ENCODE assay signal across 24 cellular contexts in the genomic region with DNA sequence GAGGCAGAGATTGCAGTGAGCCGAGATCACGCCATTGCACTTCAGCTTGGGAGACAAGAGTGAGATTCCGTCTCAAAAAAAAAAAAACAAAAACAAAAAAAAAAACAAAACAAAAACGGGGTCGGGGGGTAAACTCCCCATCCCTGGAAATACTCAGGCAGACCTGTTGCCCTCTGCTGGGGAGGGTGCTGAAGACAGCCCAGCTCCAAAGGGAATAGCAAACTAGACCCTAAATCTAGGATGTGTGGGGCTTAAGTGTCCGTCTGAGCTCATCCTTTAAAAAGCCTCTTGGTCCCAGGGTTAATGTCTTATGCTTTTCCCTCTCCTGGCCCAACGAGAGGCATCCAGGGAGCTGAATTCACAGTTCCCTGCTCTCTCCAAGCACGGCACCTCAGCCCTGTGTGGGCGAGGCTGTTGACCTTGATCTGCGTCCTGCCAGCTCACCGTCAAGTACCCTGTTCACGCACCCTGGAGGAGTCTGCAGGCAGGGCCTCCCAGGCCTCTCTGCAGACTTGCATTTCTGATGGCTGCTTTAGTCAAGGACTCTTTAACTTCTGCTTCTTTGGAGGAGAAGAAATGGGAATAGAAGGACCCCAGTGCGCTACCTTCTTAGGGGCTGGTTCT. TPM values are rescaled to one million over a fixed set of nuclear protein-coding genes. Genes with fewer than 3 reads are reported as not detected.
DNase-seq lines count a peak whose midpoint lies in the region; ATAC-seq and TF ChIP-seq lines count a peak whose summit lies in the region.
"Had no signal": no experiment of that assay in that cellular context is flagged by ENCODE, and none has a peak within 500 bp of the region (broad histone marks: within the 10 kb centered on the region; RNA-seq: fewer than 3 reads in every experiment).

No MANE protein-coding gene starts in this region.

- H3K4me1 ChIP-seq in right atrium auricular region (peaks cover 0 to 34% of the 10 kb centered on the region in 2 donors), gastroesophageal sphincter (peaks cover 0 to 70% (median 0%) of the 10 kb centered on the region in 3 donors), muscle layer of duodenum (ENCODE audit: control insufficient read depth in 1 of 2, insufficient read depth in 2 of 2, low read length in 2 of 2) (peaks cover 0 to 21% of the 10 kb centered on the region in 2 donors)
- H3K4me1 ChIP-seq: prostate gland had no signal

- WGBS in gastroesophageal sphincter (ENCODE audit: low coverage in 1 of 2), 2 donors: 57 to 79% methylated on average over 6 to 12 of the region's 13 CpGs

- no peak for TF ChIP-seq POLR2A in gastroesophageal sphincter (IDR thresholded peaks at IDR 0.05)

- H3K36me3 ChIP-seq in right atrium auricular region (no peaks in the 10 kb centered on the region), gastroesophageal sphincter (no peaks in the 10 kb centered on the region), muscle layer of duodenum (ENCODE audit: control insufficient read depth in 1 of 2, insufficient read depth in 2 of 2, low read length in 2 of 2) (no peaks in the 10 kb centered on the region)
- H3K36me3 ChIP-seq: prostate gland had no signal

- H3K27me3 ChIP-seq in right atrium auricular region (no peaks in the 10 kb centered on the region), gastroesophageal sphincter (no peaks in the 10 kb centered on the region), muscle layer of duodenum (ENCODE audit: low read depth, low read length) (no peaks in the 10 kb centered on the region)

- H3K27ac ChIP-seq in right atrium auricular region (peak overlapping the region in 1 of 2 donors; percentile 22), gastroesophageal sphincter (peak overlapping the region in 3 of 4 donors; percentile 27 to 61 (median 47)), muscle layer of duodenum (ENCODE audit: low read length) (peak overlapping the region; percentile 32)
- H3K27ac ChIP-seq: prostate gland, skin epidermis, VCaP had no signal

- no peak for DNase-seq in Right ventricle myocardium superior
- DNase-seq in right atrium auricular region (ENCODE audit: low spot score): no peak
- DNase-seq in NCI-H2107 treated with DMSO at 0.1 percent for 48 hours (lab: John Stamatoyannopoulos, UW; ENCODE audit: unreplicated experiment): no peak
- no peak for DNase-seq in cerebellum (ENCODE audit: low spot score)
- DNase-seq: activated CD4-positive, alpha-beta T cell treated with anti-CD3 and anti-CD28 coated beads, Interleukin-2, amount 10 ng/mL, durations not matched to agents 7 days and 5 days; activated CD8-positive, alpha-beta memory T cell treated with anti-CD3 and anti-CD28 coated beads, Interleukin-2, amount 10 ng/mL, durations not matched to agents 7 days and 5 days; activated naive CD4-positive, alpha-beta T cell treated with anti-CD3 and anti-CD28 coated beads, Interleukin-2, amount 50 U/mL, for 16 hours; C1 segment of cervical spinal cord; Calu3; cortex of kidney; H7; kidney; SK-N-SH; stimulated activated CD4-positive, alpha-beta T cell treated with anti-CD3 and anti-CD28 coated beads, Interleukin-1b, Interleukin-23, amount 100 ng/mL, for 48 hours had no signal

- TF ChIP-seq CTCF in right atrium auricular region (IDR thresholded peaks at IDR 0.05) (no peak), gastroesophageal sphincter (IDR thresholded peaks at IDR 0.05) (no peak)

- no peak overlapping the region for H3K4me3 ChIP-seq in right atrium auricular region
- no peak overlapping the region for H3K4me3 ChIP-seq in gastroesophageal sphincter
- no peak overlapping the region for H3K4me3 ChIP-seq in muscle layer of duodenum (ENCODE audit: low read depth in 1 of 2, low read length in 2 of 2)
- H3K4me3 ChIP-seq: prostate gland, skin epidermis had no signal

- ATAC-seq in Right ventricle myocardium superior (ENCODE audit: poor library complexity) (peak; percentile 63), gastroesophageal sphincter (no peak), HG03342 (IDR thresholded peaks at IDR 0.05; ENCODE audit: unreplicated experiment) (no peak)
- ATAC-seq: activated CD8-positive, alpha-beta memory T cell treated with anti-CD3 and anti-CD28 coated beads, Interleukin-2, amount 10 ng/mL, durations not matched to agents 7 days and 5 days had no signal

- no peak for TF ChIP-seq EP300 in gastroesophageal sphincter (IDR thresholded peaks at IDR 0.05)

- intact Hi-C loops in Right ventricle myocardium superior (cut with DNase I): no loop called here

- no peaks in the 10 kb centered on the region for H3K9me3 ChIP-seq in right atrium auricular region
- no peaks in the 10 kb centered on the region for H3K9me3 ChIP-seq in gastroesophageal sphincter
- H3K9me3 ChIP-seq in muscle layer of duodenum (ENCODE audit: control insufficient read depth in 1 of 2, low read length in 2 of 2): no peaks in the 10 kb centered on the region
- H3K9me3 ChIP-seq: prostate gland, SK-N-SH had no signal

RNA-seq across cellular contexts. Expression of gene KCND3, which starts 22.3 kb away (rescaled TPM):
- 19.7 TPM for total RNA-seq in Right ventricle myocardium superior
- 10 to 100 TPM; 19.6 to 24.9 TPM for total RNA-seq in right atrium auricular region
- total RNA-seq in gastroesophageal sphincter: 10 to 100 TPM; 36.2 to 58.7 (median 57.4) TPM
- total RNA-seq in cerebellum: 34.1 TPM
- total RNA-seq: activated CD4-positive, alpha-beta T cell treated with anti-CD3 and anti-CD28 coated beads, Interleukin-2, amount 10 ng/mL, durations not matched to agents 7 days and 5 days; activated CD8-positive, alpha-beta memory T cell treated with anti-CD3 and anti-CD28 coated beads, Interleukin-2, amount 10 ng/mL, durations not matched to agents 7 days and 5 days; activated T-helper 1 cell treated with anti-CD3 and anti-CD28 coated beads, Interleukin-12 subunit alpha, Interleukin-12 subunit beta, Interleukin-2, Interleukin-4 antibody, amounts not matched to agents 30 ng/mL and 10 ng/mL and 1 ng/mL, durations not matched to agents 14 hours and 24 hours and 36 hours; LHCN-M2; RPMI7951; T-helper 2 cell treated with Interferon-gamma antibody and Interleukin-4, amounts not matched to agents 100 ng/mL and 5 ng/mL, for 36 hours had no signal
